19 cellular contexts compared by ENCODE assay signal in the genomic region with DNA sequence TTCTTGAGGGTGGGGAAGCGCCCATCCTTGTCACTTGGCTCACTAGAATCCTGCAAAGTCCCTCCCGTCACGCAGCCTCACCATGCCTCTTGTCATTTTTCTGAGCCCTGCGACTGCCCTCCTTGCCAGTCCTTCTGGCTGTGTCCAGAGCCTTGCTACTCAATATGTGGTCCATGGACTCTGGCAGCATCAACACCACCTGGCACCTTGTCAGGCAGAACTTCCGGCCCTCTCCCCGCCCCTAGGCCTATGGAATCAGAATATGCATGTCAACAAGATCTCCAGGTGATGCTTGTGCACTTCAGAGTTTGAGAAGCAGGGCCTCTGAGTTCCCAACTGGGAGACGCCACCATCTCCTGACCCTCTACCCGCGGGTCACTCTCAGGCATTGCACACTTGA. TPM values are rescaled to one million over a fixed set of nuclear protein-coding genes. Genes with fewer than 3 reads are reported as not detected.
A peak's percentile ranks its signal among the peaks of the same experiment; 100 is the strongest.
DNase-seq lines count a peak whose midpoint lies in the region; ATAC-seq and TF ChIP-seq lines count a peak whose summit lies in the region.
"Had no signal": no experiment of that assay in that cellular context is flagged by ENCODE, and none has a peak within 500 bp of the region (broad histone marks: within the 10 kb centered on the region; RNA-seq: fewer than 3 reads in every experiment).

No MANE protein-coding gene starts in this region.

- no peaks in the 10 kb centered on the region for H3K9me3 Mint-ChIP-seq in T-cell
- H3K9me3 Mint-ChIP-seq: T-helper 2 cell treated with Interferon-gamma antibody and Interleukin-4, amounts not matched to agents 5 μg/mL and 100 μg/mL, for 36 hours had no signal

- POLR2A ChIA-PET in T-cell (lab: Charles Lee) = no interaction called here

- peak overlapping the region in 2 of 3 donors; percentile 23 to 43 for H3K4me3 Mint-ChIP-seq in T-cell
- H3K4me3 Mint-ChIP-seq: activated CD8-positive, alpha-beta memory T cell treated with anti-CD3 and anti-CD28 coated beads, Interleukin-2, amount 10 ng/mL, durations not matched to agents 7 days and 5 days; T-helper 2 cell treated with Interferon-gamma antibody and Interleukin-4, amounts not matched to agents 5 μg/mL and 100 μg/mL, for 36 hours had no signal

- no peaks in the 10 kb centered on the region for H3K9me3 ChIP-seq in mucosa of descending colon
- no peaks in the 10 kb centered on the region for H3K9me3 ChIP-seq in upper lobe of right lung
- no peaks in the 10 kb centered on the region for H3K9me3 ChIP-seq in thyroid gland
- H3K9me3 ChIP-seq: prostate gland, testis had no signal

- DNase-seq in Right ventricle myocardium superior = peak; percentile 25
- no peak for DNase-seq in left cardiac atrium
- DNase-seq in T-cell = no peak
- peak in 2 of 3 donors; percentile 30 to 59 for DNase-seq in mucosa of descending colon
- peak; percentile 44 for DNase-seq in upper lobe of right lung
- DNase-seq in thyroid gland = no peak
- no peak for DNase-seq in KG1 (lab: John Stamatoyannopoulos, UW)
- DNase-seq: activated CD4-positive, CD25-positive, alpha-beta regulatory T cell treated with anti-CD3 and anti-CD28 coated beads, Interleukin-2, amount 50 U/mL, for 72 hours; activated CD8-positive, alpha-beta memory T cell treated with anti-CD3 and anti-CD28 coated beads, Interleukin-2, amount 10 ng/mL, durations not matched to agents 7 days and 5 days; activated effector memory CD4-positive, alpha-beta T cell treated with anti-CD3 and anti-CD28 coated beads, Interleukin-2, amount 50 U/mL, for 16 hours; anterior cingulate cortex; NCI-H226; testis had no signal

- H3K4me3 ChIP-seq in mucosa of descending colon (no peak overlapping the region), upper lobe of right lung (no peak overlapping the region), thyroid gland (replicated peaks in 1 of 3) (no peak overlapping the region)
- H3K4me3 ChIP-seq: prostate gland, testis had no signal

- H3K36me3 Mint-ChIP-seq in T-cell = no peaks in the 10 kb centered on the region
- H3K36me3 Mint-ChIP-seq: activated CD8-positive, alpha-beta memory T cell treated with anti-CD3 and anti-CD28 coated beads, Interleukin-2, amount 10 ng/mL, durations not matched to agents 7 days and 5 days had no signal

- H3K27me3 ChIP-seq in upper lobe of right lung = peaks cover 7% of the 10 kb centered on the region
- H3K27me3 ChIP-seq in thyroid gland = no peaks in the 10 kb centered on the region
- H3K27me3 ChIP-seq: testis had no signal

- 87 to 90% methylated on average over 9 of the region's 9 CpGs for WGBS in thyroid gland, 2 donors

- TF ChIP-seq CTCF in mucosa of descending colon (IDR thresholded peaks at IDR 0.05) = no peak
- no peak for TF ChIP-seq CTCF in upper lobe of right lung (IDR thresholded peaks at IDR 0.05)
- TF ChIP-seq CTCF in thyroid gland (IDR thresholded peaks at IDR 0.05) = no peak

- H3K27ac ChIP-seq in upper lobe of right lung = no peak overlapping the region
- H3K27ac ChIP-seq in thyroid gland = no peak overlapping the region
- H3K27ac ChIP-seq: HL-60, KMS-11, prostate gland, testis had no signal

- H3K27me3 Mint-ChIP-seq in T-cell = no peaks in the 10 kb centered on the region

- CTCF ChIA-PET in T-cell (lab: Charles Lee) = no interaction called here

- no peak for ATAC-seq in Right ventricle myocardium superior (ENCODE audit: poor library complexity)
- no peak for ATAC-seq in left cardiac atrium
- no peak for ATAC-seq in T-cell (replicated peaks in 1 of 4)
- peak; percentile 12 for ATAC-seq in mucosa of descending colon
- no peak for ATAC-seq in upper lobe of right lung
- ATAC-seq in GM21717 (IDR thresholded peaks at IDR 0.05; ENCODE audit: unreplicated experiment) = no peak
- ATAC-seq: activated CD8-positive, alpha-beta memory T cell treated with anti-CD3 and anti-CD28 coated beads, Interleukin-2, amount 10 ng/mL, durations not matched to agents 7 days and 5 days had no signal

- H3K4me1 ChIP-seq in mucosa of descending colon (ENCODE audit: low read depth) (peaks cover 11% of the 10 kb centered on the region), upper lobe of right lung (no peaks in the 10 kb centered on the region), thyroid gland (peaks cover 4 to 7% of the 10 kb centered on the region in 2 donors)
- H3K4me1 ChIP-seq: prostate gland had no signal

- H3K27ac Mint-ChIP-seq in T-cell = peak overlapping the region; percentile 60 to 64
- H3K27ac Mint-ChIP-seq: activated CD8-positive, alpha-beta memory T cell treated with anti-CD3 and anti-CD28 coated beads, Interleukin-2, amount 10 ng/mL, durations not matched to agents 7 days and 5 days; T-helper 2 cell treated with Interferon-gamma antibody and Interleukin-4, amounts not matched to agents 5 μg/mL and 100 μg/mL, for 36 hours had no signal

- intact Hi-C loops in Right ventricle myocardium superior (cut with DNase I) (no loop called here), left cardiac atrium (cut with DNase I) (no loop called here), mucosa of descending colon (cut with DNase I, micrococcal nuclease) (no loop called here), upper lobe of right lung (cut with DNase I) (no loop called here), thyroid gland (cut with DNase I) (no loop called here)

- no peak for TF ChIP-seq POLR2A in thyroid gland (IDR thresholded peaks at IDR 0.05)

- H3K36me3 ChIP-seq in mucosa of descending colon (ENCODE audit: low read depth) (no peaks in the 10 kb centered on the region), upper lobe of right lung (no peaks in the 10 kb centered on the region), thyroid gland (no peaks in the 10 kb centered on the region)
- H3K36me3 ChIP-seq: prostate gland had no signal

- H3K4me1 Mint-ChIP-seq in T-cell = peaks cover 11 to 24% (median 23%) of the 10 kb centered on the region in 3 donors

RNA-seq across cellular contexts. Expression of a gene that starts 12.1 kb away (rescaled TPM):
- 0.59 TPM for total RNA-seq in Right ventricle myocardium superior
- under 1 TPM in 1 of 2 donors, not detected in 1; 0.29 TPM for total RNA-seq in left cardiac atrium
- under 1 TPM in 3 of 5 donors, not detected in 2; 0.23 to 0.79 (median 0.43) TPM for total RNA-seq in T-cell
- total RNA-seq in mucosa of descending colon = 10 to 100 TPM in 1 of 3 donors, 1 to 10 TPM in 1, under 1 TPM in 1; 0.95 to 13.0 (median 3.2) TPM
- 0.26 TPM for total RNA-seq in upper lobe of right lung
- not detected for total RNA-seq in thyroid gland

RNA-seq across cellular contexts. Expression of a gene that starts 21.4 kb away (rescaled TPM):
- total RNA-seq in Right ventricle myocardium superior (not detected), left cardiac atrium (not detected), T-cell (not detected), mucosa of descending colon (not detected), upper lobe of right lung (not detected), thyroid gland (not detected)
- total RNA-seq: activated CD8-positive, alpha-beta memory T cell treated with anti-CD3 and anti-CD28 coated beads, Interleukin-2, amount 10 ng/mL, durations not matched to agents 7 days and 5 days; left colon; prostate gland had no signal

Comparison
In these comparisons a context has a peak if more than half of its experiments do, and no peak if none do; other contexts are left out.
1. DNase-seq: peak in Right ventricle myocardium superior (single experiment), mucosa of descending colon (2 of 3) and upper lobe of right lung (single experiment); none in left cardiac atrium (single experiment), T-cell (0 of 34), thyroid gland (0 of 2) and KG1 (single experiment).